Comparison of ENCODE assay signal across 27 cellular contexts in genomic region chr18:35728676-35729075, GRCh38.
"Had no signal": no experiment of that assay in that cellular context is flagged by ENCODE, and none has a peak within 500 bp of the region (broad histone marks: within the 10 kb centered on the region; RNA-seq: fewer than 3 reads in every experiment).

No MANE protein-coding gene starts in this region.

- H3K27ac ChIP-seq: adrenal gland, cardiac muscle cell, colonic mucosa, dorsolateral prefrontal cortex, spleen, tibial nerve had no signal

- H3K27ac Mint-ChIP-seq: activated CD4-positive, alpha-beta memory T cell treated with anti-CD3 and anti-CD28 coated beads for 36 hours; activated CD4-positive, alpha-beta T cell treated with anti-CD3 and anti-CD28 coated beads, Interleukin-2, amount 10 ng/mL, durations not matched to agents 24 days and 14 days; activated naive CD4-positive, alpha-beta T cell treated with anti-CD3 and anti-CD28 coated beads for 36 hours; activated naive CD8-positive, alpha-beta T cell treated with anti-CD3 and anti-CD28 coated beads for 36 hours; activated T-helper 1 cell treated with anti-CD3 and anti-CD28 coated beads, Interleukin-12 subunit alpha, Interleukin-12 subunit beta, Interleukin-2, Interleukin-4 antibody, amounts not matched to agents 30 ng/mL and 10 ng/mL and 1 ng/mL, durations not matched to agents 14 hours and 24 hours and 36 hours; memory B cell; natural killer cell; T-helper 17 cell had no signal

- H3K27me3 ChIP-seq: adrenal gland, cardiac muscle cell, colonic mucosa, dorsolateral prefrontal cortex, spleen, tibial nerve had no signal

- H3K4me1 Mint-ChIP-seq: activated CD4-positive, alpha-beta T cell treated with anti-CD3 and anti-CD28 coated beads, Interleukin-2, amount 10 ng/mL, durations not matched to agents 24 days and 14 days; activated naive CD8-positive, alpha-beta T cell treated with anti-CD3 and anti-CD28 coated beads for 36 hours; memory B cell; T-helper 17 cell had no signal

- H3K4me1 ChIP-seq: colonic mucosa, spleen, tibial nerve had no signal

- FAIRE-seq: frontal cortex, islet of Langerhans had no signal

- H3K36me3 ChIP-seq: adrenal gland, cardiac muscle cell, colonic mucosa, spleen, tibial nerve had no signal

- H3K4me3 ChIP-seq: adrenal gland, cardiac muscle cell, colonic mucosa, dorsolateral prefrontal cortex, spleen, tibial nerve had no signal

- H3K27me3 Mint-ChIP-seq: T-helper 17 cell had no signal

- H3K9me3 ChIP-seq: adrenal gland, colonic mucosa had no signal

- H3K36me3 Mint-ChIP-seq: activated CD4-positive, alpha-beta memory T cell treated with anti-CD3 and anti-CD28 coated beads for 36 hours; activated naive CD8-positive, alpha-beta T cell treated with anti-CD3 and anti-CD28 coated beads for 36 hours; brain had no signal

- H3K4me3 Mint-ChIP-seq: activated CD4-positive, alpha-beta memory T cell treated with anti-CD3 and anti-CD28 coated beads for 36 hours; activated CD4-positive, alpha-beta T cell treated with anti-CD3 and anti-CD28 coated beads, Interleukin-2, amount 10 ng/mL, durations not matched to agents 24 days and 14 days; activated naive CD4-positive, alpha-beta T cell treated with anti-CD3 and anti-CD28 coated beads for 36 hours; activated naive CD8-positive, alpha-beta T cell treated with anti-CD3 and anti-CD28 coated beads for 36 hours; activated T-helper 1 cell treated with anti-CD3 and anti-CD28 coated beads, Interleukin-12 subunit alpha, Interleukin-12 subunit beta, Interleukin-2, Interleukin-4 antibody, amounts not matched to agents 30 ng/mL and 10 ng/mL and 1 ng/mL, durations not matched to agents 14 hours and 24 hours and 36 hours; memory B cell; natural killer cell; T-helper 17 cell had no signal

- DNase-seq: activated CD4-positive, alpha-beta memory T cell treated with anti-CD3 and anti-CD28 coated beads for 36 hours; activated CD4-positive, alpha-beta T cell treated with anti-CD3 and anti-CD28 coated beads, Interleukin-2, amount 10 ng/mL, durations not matched to agents 24 days and 14 days; activated CD4-positive, CD25-positive, alpha-beta regulatory T cell treated with anti-CD3 and anti-CD28 coated beads, Interleukin-2, amount 50 U/mL, for 72 hours; activated CD8-positive, alpha-beta memory T cell treated with anti-CD3 and anti-CD28 coated beads, Interleukin-2, amount 50 U/mL, for 4 hours; activated effector memory CD4-positive, alpha-beta T cell treated with anti-CD3 and anti-CD28 coated beads, Interleukin-2, amount 50 U/mL, for 16 hours; activated naive CD4-positive, alpha-beta T cell treated with anti-CD3 and anti-CD28 coated beads for 36 hours; activated naive CD8-positive, alpha-beta T cell treated with anti-CD3 and anti-CD28 coated beads for 36 hours; activated T-cell treated with anti-CD3 and anti-CD28 coated beads, Interleukin-2, amount 50 U/mL, for 1 hour; adrenal gland; aorta; cerebellar nuclear complex; colonic mucosa; dorsolateral prefrontal cortex; effector memory CD4-positive, alpha-beta T cell; glutamatergic neuron; natural killer cell; right cardiac atrium; spleen; stimulated activated naive CD4-positive, alpha-beta T cell; T-helper 17 cell had no signal
